In the genomic region with DNA sequence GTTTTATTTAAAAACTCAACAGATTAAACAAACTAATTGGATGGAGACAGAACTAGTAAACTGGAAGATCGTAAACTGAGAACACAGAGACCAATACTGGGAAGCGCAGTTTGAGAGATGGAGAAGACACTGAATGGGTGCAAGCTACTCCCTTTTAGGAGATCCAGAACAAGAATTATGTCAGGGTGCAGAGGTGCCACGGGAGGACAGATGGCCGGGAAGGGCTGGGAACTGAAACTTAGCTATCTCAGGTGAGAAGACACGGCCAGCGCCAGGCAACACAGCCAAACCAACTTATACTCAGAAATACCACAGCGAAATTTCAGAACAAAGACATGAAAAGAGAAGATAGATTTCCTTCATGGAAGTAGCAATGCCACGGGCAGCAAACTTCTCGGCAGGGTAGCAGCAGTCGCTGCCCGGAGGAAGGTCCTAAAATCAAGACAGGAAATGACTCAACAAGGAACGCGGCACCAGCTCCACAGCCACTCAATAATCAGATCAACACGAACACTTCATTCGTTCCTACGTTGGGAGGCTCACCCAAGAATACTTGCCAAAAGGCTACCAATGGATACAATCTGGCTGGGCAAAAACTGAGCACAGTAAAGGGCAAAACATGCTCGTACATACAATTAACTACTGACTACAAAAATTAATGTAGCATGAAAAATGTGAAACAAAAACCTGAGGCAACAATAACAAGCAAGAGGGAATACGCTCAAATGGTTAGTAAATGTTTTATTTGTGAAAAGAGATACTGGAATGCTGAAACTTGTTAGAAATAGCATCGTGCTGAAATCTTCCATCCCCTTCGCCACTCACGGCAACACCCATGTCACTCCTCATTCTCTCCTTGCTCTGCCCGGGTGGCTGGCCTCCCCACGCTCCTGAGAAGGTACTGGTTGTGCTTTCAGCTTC, we compare ENCODE assay signal across 8 cellular contexts. TPM values are rescaled to one million over a fixed set of nuclear protein-coding genes. Genes with fewer than 3 reads are reported as not detected.
DNase-seq lines count a peak whose midpoint lies in the region; ATAC-seq and TF ChIP-seq lines count a peak whose summit lies in the region.

No MANE protein-coding gene starts in this region.

- intact Hi-C loops in activated T-helper 1 cell treated with anti-CD3 and anti-CD28 coated beads, Interleukin-12 subunit alpha, Interleukin-12 subunit beta, Interleukin-2, Interleukin-4 antibody, amounts not matched to agents 30 ng/mL and 10 ng/mL and 1 ng/mL, durations not matched to agents 14 hours and 24 hours and 36 hours (cut with micrococcal nuclease): loop anchor here (1.0 to 5.0 kb wide), 4 partner anchors 10 to 428 kb away; partner anchors contain the start of genes DPYSL4, PPP2R2D and PWWP2B

- peak overlapping the region; percentile 81 for H3K27ac Mint-ChIP-seq in activated T-helper 1 cell treated with anti-CD3 and anti-CD28 coated beads, Interleukin-12 subunit alpha, Interleukin-12 subunit beta, Interleukin-2, Interleukin-4 antibody, amounts not matched to agents 30 ng/mL and 10 ng/mL and 1 ng/mL, durations not matched to agents 14 hours and 24 hours and 36 hours

- H3K9me3 Mint-ChIP-seq in activated T-helper 1 cell treated with anti-CD3 and anti-CD28 coated beads, Interleukin-12 subunit alpha, Interleukin-12 subunit beta, Interleukin-2, Interleukin-4 antibody, amounts not matched to agents 30 ng/mL and 10 ng/mL and 1 ng/mL, durations not matched to agents 14 hours and 24 hours and 36 hours: no peaks in the 10 kb centered on the region

- peak; percentile 29 for ATAC-seq in stimulated activated naive CD8-positive, alpha-beta T cell treated with anti-CD3 and anti-CD28 coated beads, Interleukin-15, Interleukin-2, amounts not matched to agents 100 U/mL and 50 U/mL, for 24 hours
- no peak for ATAC-seq in omental fat pad (ENCODE audit: low FRiP score)
- ATAC-seq in HG03565 (IDR thresholded peaks at IDR 0.05; ENCODE audit: unreplicated experiment): no peak

- H3K36me3 Mint-ChIP-seq in activated T-helper 1 cell treated with anti-CD3 and anti-CD28 coated beads, Interleukin-12 subunit alpha, Interleukin-12 subunit beta, Interleukin-2, Interleukin-4 antibody, amounts not matched to agents 30 ng/mL and 10 ng/mL and 1 ng/mL, durations not matched to agents 14 hours and 24 hours and 36 hours (ENCODE audit: low read depth): peaks cover 35% of the 10 kb centered on the region

- H3K27me3 Mint-ChIP-seq in activated T-helper 1 cell treated with anti-CD3 and anti-CD28 coated beads, Interleukin-12 subunit alpha, Interleukin-12 subunit beta, Interleukin-2, Interleukin-4 antibody, amounts not matched to agents 30 ng/mL and 10 ng/mL and 1 ng/mL, durations not matched to agents 14 hours and 24 hours and 36 hours (ENCODE audit: insufficient read depth): peaks cover 3% of the 10 kb centered on the region

- TF ChIP-seq CTCF in omental fat pad (IDR thresholded peaks at IDR 0.05): no peak

- H3K4me1 Mint-ChIP-seq in activated T-helper 1 cell treated with anti-CD3 and anti-CD28 coated beads, Interleukin-12 subunit alpha, Interleukin-12 subunit beta, Interleukin-2, Interleukin-4 antibody, amounts not matched to agents 30 ng/mL and 10 ng/mL and 1 ng/mL, durations not matched to agents 14 hours and 24 hours and 36 hours (ENCODE audit: low read depth): peaks cover 54% of the 10 kb centered on the region

- H3K4me3 Mint-ChIP-seq in activated T-helper 1 cell treated with anti-CD3 and anti-CD28 coated beads, Interleukin-12 subunit alpha, Interleukin-12 subunit beta, Interleukin-2, Interleukin-4 antibody, amounts not matched to agents 30 ng/mL and 10 ng/mL and 1 ng/mL, durations not matched to agents 14 hours and 24 hours and 36 hours: peak overlapping the region; percentile 91

- DNase-seq in ELR (ENCODE audit: low read depth): peak; percentile 84
- DNase-seq in LHCN-M2 (ENCODE audit: low read depth): peak; percentile 60
- no peak for DNase-seq in activated T-helper 1 cell treated with anti-CD3 and anti-CD28 coated beads, Interleukin-12 subunit alpha, Interleukin-12 subunit beta, Interleukin-2, Interleukin-4 antibody, amounts not matched to agents 30 ng/mL and 10 ng/mL and 1 ng/mL, durations not matched to agents 14 hours and 24 hours and 36 hours (ENCODE audit: low spot score)
- peak; percentile 70 for DNase-seq in iris pigment epithelial cell (ENCODE audit: low read depth)
- peak; percentile 46 for DNase-seq in stimulated activated naive CD8-positive, alpha-beta T cell treated with anti-CD3 and anti-CD28 coated beads, Interleukin-15, Interleukin-2, amounts not matched to agents 100 U/mL and 50 U/mL, for 24 hours
- no peak for DNase-seq in omental fat pad (ENCODE audit: low spot score)
- DNase-seq in NCI-H446 (lab: John Stamatoyannopoulos, UW): no peak

RNA-seq across cellular contexts. Expression of gene LRRC27, which starts 2.2 kb away (rescaled TPM):
- 3.7 and 5.1 TPM in 2 replicates for total RNA-seq in LHCN-M2 (2014; rRNA removed)
- 5.1 TPM for polyA plus RNA-seq in LHCN-M2 (2012)
- total RNA-seq in activated T-helper 1 cell treated with anti-CD3 and anti-CD28 coated beads, Interleukin-12 subunit alpha, Interleukin-12 subunit beta, Interleukin-2, Interleukin-4 antibody, amounts not matched to agents 30 ng/mL and 10 ng/mL and 1 ng/mL, durations not matched to agents 14 hours and 24 hours and 36 hours: 1.7 and 3.4 TPM in 2 replicates
- 10 to 100 TPM in 1 of 4 donors, 1 to 10 TPM in 3; 5.0 to 12.1 (median 7.7) TPM for total RNA-seq in omental fat pad

RNA-seq across cellular contexts. Expression of gene STK32C, which starts 22.1 kb away (rescaled TPM):
- total RNA-seq in LHCN-M2 (2014; rRNA removed) (11.8 and 12.6 TPM in 2 replicates), omental fat pad (1 to 10 TPM; 5.0 to 8.9 (median 8.1) TPM)
- 25.8 TPM for polyA plus RNA-seq in LHCN-M2 (2012)
- total RNA-seq in activated T-helper 1 cell treated with anti-CD3 and anti-CD28 coated beads, Interleukin-12 subunit alpha, Interleukin-12 subunit beta, Interleukin-2, Interleukin-4 antibody, amounts not matched to agents 30 ng/mL and 10 ng/mL and 1 ng/mL, durations not matched to agents 14 hours and 24 hours and 36 hours: 14.6 and 15.5 TPM in 2 replicates

Comparison
In these comparisons a context has a peak if more than half of its experiments do, and no peak if none do; other contexts are left out.
1. DNase-seq: peak in ELR (single experiment), LHCN-M2 (single experiment), iris pigment epithelial cell (single experiment) and stimulated activated naive CD8-positive, alpha-beta T cell treated with anti-CD3 and anti-CD28 coated beads, Interleukin-15, Interleukin-2, amounts not matched to agents 100 U/mL and 50 U/mL, for 24 hours (single experiment); none in activated T-helper 1 cell treated with anti-CD3 and anti-CD28 coated beads, Interleukin-12 subunit alpha, Interleukin-12 subunit beta, Interleukin-2, Interleukin-4 antibody, amounts not matched to agents 30 ng/mL and 10 ng/mL and 1 ng/mL, durations not matched to agents 14 hours and 24 hours and 36 hours (single experiment), omental fat pad (single experiment) and NCI-H446 (0 of 2).